In genomic region chr2:138814123-138814883, GRCh38 we compare ENCODE assay signal across 10 cellular contexts. TPM values are rescaled to one million over a fixed set of nuclear protein-coding genes. Genes with fewer than 3 reads are reported as not detected.
A peak's percentile ranks its signal among the peaks of the same experiment; 100 is the strongest.
DNase-seq lines count a peak whose midpoint lies in the region; ATAC-seq and TF ChIP-seq lines count a peak whose summit lies in the region.
"Had no signal": no experiment of that assay in that cellular context is flagged by ENCODE, and none has a peak within 500 bp of the region (broad histone marks: within the 10 kb centered on the region; RNA-seq: fewer than 3 reads in every experiment).

No MANE protein-coding gene starts in this region.

- no peak overlapping the region for H3K9ac ChIP-seq in smooth muscle cell (ENCODE audit: low read depth)

- peaks cover 6% of the 10 kb centered on the region for H3K4me1 ChIP-seq in smooth muscle cell (ENCODE audit: low read depth)
- H3K4me1 ChIP-seq: body of pancreas had no signal

- no peaks in the 10 kb centered on the region for H3K4me1 Mint-ChIP-seq in natural killer cell treated with Interleukin-12 subunit alpha and Interleukin-12 subunit beta and Interleukin-15 and Interleukin-18, amount 100 ng/mL, for 72 hours (ENCODE audit: low read depth in 2 of 2)

- no peak overlapping the region for H2AFZ ChIP-seq in smooth muscle cell (ENCODE audit: low read depth)

- no peaks in the 10 kb centered on the region for H3K27me3 ChIP-seq in smooth muscle cell (ENCODE audit: low read depth)
- H3K27me3 ChIP-seq: body of pancreas had no signal

- H3K27ac ChIP-seq in VCaP: no peak overlapping the region
- no peak overlapping the region for H3K27ac ChIP-seq in smooth muscle cell (ENCODE audit: low read depth)
- H3K27ac ChIP-seq: body of pancreas had no signal

- H3K79me2 ChIP-seq in smooth muscle cell (ENCODE audit: low read depth): no peaks in the 10 kb centered on the region

- no peak for ATAC-seq in natural killer cell treated with Interleukin-12 subunit alpha and Interleukin-12 subunit beta and Interleukin-15 and Interleukin-18, amount 100 ng/mL, for 72 hours
- no peak for ATAC-seq in HG03139 (IDR thresholded peaks at IDR 0.05; ENCODE audit: unreplicated experiment)
- ATAC-seq: body of pancreas had no signal

- H3K9me3 ChIP-seq in smooth muscle cell (replicated peaks; ENCODE audit: low read depth): no peaks in the 10 kb centered on the region
- H3K9me3 ChIP-seq: body of pancreas had no signal

- H3K27me3 Mint-ChIP-seq in natural killer cell treated with Interleukin-12 subunit alpha and Interleukin-12 subunit beta and Interleukin-15 and Interleukin-18, amount 100 ng/mL, for 72 hours: peaks cover 0 to 17% of the 10 kb centered on the region in 2 donors

- H4K20me1 ChIP-seq in smooth muscle cell (ENCODE audit: low read depth): no peaks in the 10 kb centered on the region

- H3K36me3 ChIP-seq in smooth muscle cell (ENCODE audit: low read depth): no peaks in the 10 kb centered on the region

- no peak overlapping the region for H3K27ac Mint-ChIP-seq in natural killer cell treated with Interleukin-12 subunit alpha and Interleukin-12 subunit beta and Interleukin-15 and Interleukin-18, amount 100 ng/mL, for 72 hours
- H3K27ac Mint-ChIP-seq: T-helper 1 cell treated with Interleukin-12 subunit alpha and Interleukin-12 subunit beta and Interleukin-4 antibody, amounts not matched to agents 30 μg/mL and 1 μg/mL, for 36 hours had no signal

- H3F3A ChIP-seq in smooth muscle cell (ENCODE audit: low read depth): no peaks in the 10 kb centered on the region

- no peak overlapping the region for H3K4me2 ChIP-seq in smooth muscle cell

- peaks cover 4% of the 10 kb centered on the region for H3K9me3 Mint-ChIP-seq in natural killer cell treated with Interleukin-12 subunit alpha and Interleukin-12 subunit beta and Interleukin-15 and Interleukin-18, amount 100 ng/mL, for 72 hours
- H3K9me3 Mint-ChIP-seq: T-helper 1 cell treated with Interleukin-12 subunit alpha and Interleukin-12 subunit beta and Interleukin-4 antibody, amounts not matched to agents 30 μg/mL and 1 μg/mL, for 36 hours had no signal

- TF ChIP-seq CTCF in VCaP (conservative IDR thresholded peaks at IDR 0.05): peak; percentile 65
- TF ChIP-seq CTCF in smooth muscle cell (IDR thresholded peaks at IDR 0.05; ENCODE audit: borderline replicate concordance, insufficient read depth, poor library complexity, severe bottlenecking): peak; percentile 10

- no peak overlapping the region for H3K4me3 ChIP-seq in smooth muscle cell
- H3K4me3 ChIP-seq: body of pancreas had no signal

- WGBS in smooth muscle cell (ENCODE audit: low lambda C conversion rate): 76% methylated on average over 4 of the region's 4 CpGs

- no peak overlapping the region for H3K4me3 Mint-ChIP-seq in natural killer cell treated with Interleukin-12 subunit alpha and Interleukin-12 subunit beta and Interleukin-15 and Interleukin-18, amount 100 ng/mL, for 72 hours
- H3K4me3 Mint-ChIP-seq: T-helper 1 cell treated with Interleukin-12 subunit alpha and Interleukin-12 subunit beta and Interleukin-4 antibody, amounts not matched to agents 30 μg/mL and 1 μg/mL, for 36 hours had no signal

- no peaks in the 10 kb centered on the region for H3K36me3 Mint-ChIP-seq in natural killer cell treated with Interleukin-12 subunit alpha and Interleukin-12 subunit beta and Interleukin-15 and Interleukin-18, amount 100 ng/mL, for 72 hours

- DNase-seq in NCI-H2196 (lab: John Stamatoyannopoulos, UW; ENCODE audit: unreplicated experiment) (peak; percentile 20), NCI-H2196 treated with DMSO at 0.1 percent for 48 hours (lab: John Stamatoyannopoulos, UW; ENCODE audit: unreplicated experiment) (no peak), NCI-H146 (lab: John Stamatoyannopoulos, UW) (peak; percentile 99), smooth muscle cell (lab: John Stamatoyannopoulos, UW; ENCODE audit: unreplicated experiment) (no peak), kidney glomerular epithelial cell (lab: John Stamatoyannopoulos, UW) (no peak)
- no peak for DNase-seq in natural killer cell treated with Interleukin-12 subunit alpha and Interleukin-12 subunit beta and Interleukin-15 and Interleukin-18, amount 100 ng/mL, for 72 hours (ENCODE audit: low spot score)

RNA-seq across cellular contexts. Expression of gene NXPH2, which starts 34.1 kb away (rescaled TPM):
- total RNA-seq in smooth muscle cell: 0.67 TPM in 1 of 2 replicates, not detected in the other
- polyA plus RNA-seq in smooth muscle cell: 0.39 TPM in 1 of 2 replicates, not detected in the other
- total RNA-seq in natural killer cell treated with Interleukin-12 subunit alpha and Interleukin-12 subunit beta and Interleukin-15 and Interleukin-18, amount 100 ng/mL, for 72 hours: not detected
- total RNA-seq: body of pancreas had no signal

Comparison
In these comparisons a context has a peak if more than half of its experiments do, and no peak if none do; other contexts are left out.
1. DNase-seq: peak in NCI-H2196 (single experiment) and NCI-H146 (single experiment); none in NCI-H2196 treated with DMSO at 0.1 percent for 48 hours (single experiment), smooth muscle cell (single experiment), natural killer cell treated with Interleukin-12 subunit alpha and Interleukin-12 subunit beta and Interleukin-15 and Interleukin-18, amount 100 ng/mL, for 72 hours (single experiment) and kidney glomerular epithelial cell (single experiment).